Comparison of ENCODE assay signal across 21 cellular contexts in genomic region chr17:33452797-33453196, GRCh38.
"Had no signal": no experiment of that assay in that cellular context is flagged by ENCODE, and none has a peak within 500 bp of the region (broad histone marks: within the 10 kb centered on the region; RNA-seq: fewer than 3 reads in every experiment).

No MANE protein-coding gene starts in this region.

- H3K4me3 Mint-ChIP-seq: activated CD4-positive, alpha-beta T cell treated with anti-CD3 and anti-CD28 coated beads, Interleukin-2, amount 10 ng/mL, durations not matched to agents 24 days and 14 days; activated CD8-positive, alpha-beta T cell treated with anti-CD3 and anti-CD28 coated beads for 36 hours; activated naive CD8-positive, alpha-beta T cell treated with anti-CD3 and anti-CD28 coated beads for 36 hours; activated T-helper 17 cell treated with anti-CD3 and anti-CD28 coated beads, Interleukin-2, amount 50 U/mL, for 72 hours; central memory CD8-positive, alpha-beta T cell; stimulated activated naive B cell treated with anti-CD40 and anti-IgM and Interleukin-4, amounts not matched to agents 10 μg/mL and 1 μg/mL and 100 μg/mL, for 72 hours had no signal

- H3K27ac Mint-ChIP-seq: activated CD4-positive, alpha-beta T cell treated with anti-CD3 and anti-CD28 coated beads, Interleukin-2, amount 10 ng/mL, durations not matched to agents 24 days and 14 days; activated CD8-positive, alpha-beta T cell treated with anti-CD3 and anti-CD28 coated beads for 36 hours; activated naive CD8-positive, alpha-beta T cell treated with anti-CD3 and anti-CD28 coated beads for 36 hours; activated T-helper 17 cell treated with anti-CD3 and anti-CD28 coated beads, Interleukin-2, amount 50 U/mL, for 72 hours; progenitor cell of endocrine pancreas; stimulated activated naive B cell treated with anti-CD40 and anti-IgM and Interleukin-4, amounts not matched to agents 10 μg/mL and 1 μg/mL and 100 μg/mL, for 72 hours had no signal

- H3K9me3 Mint-ChIP-seq: activated CD4-positive, alpha-beta T cell treated with anti-CD3 and anti-CD28 coated beads, Interleukin-2, amount 10 ng/mL, durations not matched to agents 24 days and 14 days; activated CD8-positive, alpha-beta T cell treated with anti-CD3 and anti-CD28 coated beads for 36 hours; activated T-helper 17 cell treated with anti-CD3 and anti-CD28 coated beads, Interleukin-2, amount 50 U/mL, for 72 hours; central memory CD8-positive, alpha-beta T cell had no signal

- H3K27me3 ChIP-seq: upper lobe of left lung had no signal

- H3K9me3 ChIP-seq: gastrocnemius medialis, thoracic aorta, upper lobe of left lung had no signal

- H3K4me3 ChIP-seq: coronary artery, gastrocnemius medialis, thoracic aorta, upper lobe of left lung had no signal

- H3K36me3 ChIP-seq: gastrocnemius medialis, thoracic aorta, upper lobe of left lung had no signal

- H3K27me3 Mint-ChIP-seq: activated CD4-positive, alpha-beta T cell treated with anti-CD3 and anti-CD28 coated beads, Interleukin-2, amount 10 ng/mL, durations not matched to agents 24 days and 14 days had no signal

- DNase-seq: activated CD4-positive, alpha-beta T cell treated with anti-CD3 and anti-CD28 coated beads, Interleukin-2, amount 10 ng/mL, durations not matched to agents 24 days and 14 days; activated CD8-positive, alpha-beta T cell treated with anti-CD3 and anti-CD28 coated beads for 36 hours; activated naive CD4-positive, alpha-beta T cell; activated naive CD8-positive, alpha-beta T cell treated with anti-CD3 and anti-CD28 coated beads for 36 hours; activated T-cell treated with anti-CD3 and anti-CD28 coated beads, Interleukin-2, amount 50 U/mL, for 1 hour; amygdala; gastrocnemius medialis; head of caudate nucleus; right cardiac atrium; small intestine; stimulated activated CD4-positive, alpha-beta T cell treated with anti-CD3 and anti-CD28 coated beads, Interleukin-4, amount 100 ng/mL, for 4 hours; stimulated activated naive B cell treated with anti-CD40 and anti-IgM and Interleukin-4, amounts not matched to agents 10 μg/mL and 1 μg/mL and 100 μg/mL, for 72 hours; T1000; upper lobe of left lung had no signal

- H3K4me1 Mint-ChIP-seq: activated CD4-positive, alpha-beta T cell treated with anti-CD3 and anti-CD28 coated beads, Interleukin-2, amount 10 ng/mL, durations not matched to agents 24 days and 14 days; activated naive CD8-positive, alpha-beta T cell treated with anti-CD3 and anti-CD28 coated beads for 36 hours; activated T-helper 17 cell treated with anti-CD3 and anti-CD28 coated beads, Interleukin-2, amount 50 U/mL, for 72 hours; central memory CD8-positive, alpha-beta T cell; stimulated activated naive B cell treated with anti-CD40 and anti-IgM and Interleukin-4, amounts not matched to agents 10 μg/mL and 1 μg/mL and 100 μg/mL, for 72 hours had no signal

- H3K27ac ChIP-seq: coronary artery, gastrocnemius medialis, thoracic aorta, upper lobe of left lung had no signal

- H3K4me1 ChIP-seq: gastrocnemius medialis, upper lobe of left lung had no signal

- FAIRE-seq: islet of Langerhans, small intestine had no signal

- ATAC-seq: activated CD8-positive, alpha-beta T cell treated with anti-CD3 and anti-CD28 coated beads for 36 hours; activated T-helper 17 cell treated with anti-CD3 and anti-CD28 coated beads, Interleukin-2, amount 50 U/mL, for 72 hours; gastrocnemius medialis; left lobe of liver; right cardiac atrium; stimulated activated naive B cell treated with anti-CD40 and anti-IgM and Interleukin-4, amounts not matched to agents 10 μg/mL and 1 μg/mL and 100 μg/mL, for 72 hours had no signal

- H3K36me3 Mint-ChIP-seq: activated naive CD8-positive, alpha-beta T cell treated with anti-CD3 and anti-CD28 coated beads for 36 hours; stimulated activated naive B cell treated with anti-CD40 and anti-IgM and Interleukin-4, amounts not matched to agents 10 μg/mL and 1 μg/mL and 100 μg/mL, for 72 hours had no signal
